Comparison of ENCODE assay signal across 22 cellular contexts in the genomic region with DNA sequence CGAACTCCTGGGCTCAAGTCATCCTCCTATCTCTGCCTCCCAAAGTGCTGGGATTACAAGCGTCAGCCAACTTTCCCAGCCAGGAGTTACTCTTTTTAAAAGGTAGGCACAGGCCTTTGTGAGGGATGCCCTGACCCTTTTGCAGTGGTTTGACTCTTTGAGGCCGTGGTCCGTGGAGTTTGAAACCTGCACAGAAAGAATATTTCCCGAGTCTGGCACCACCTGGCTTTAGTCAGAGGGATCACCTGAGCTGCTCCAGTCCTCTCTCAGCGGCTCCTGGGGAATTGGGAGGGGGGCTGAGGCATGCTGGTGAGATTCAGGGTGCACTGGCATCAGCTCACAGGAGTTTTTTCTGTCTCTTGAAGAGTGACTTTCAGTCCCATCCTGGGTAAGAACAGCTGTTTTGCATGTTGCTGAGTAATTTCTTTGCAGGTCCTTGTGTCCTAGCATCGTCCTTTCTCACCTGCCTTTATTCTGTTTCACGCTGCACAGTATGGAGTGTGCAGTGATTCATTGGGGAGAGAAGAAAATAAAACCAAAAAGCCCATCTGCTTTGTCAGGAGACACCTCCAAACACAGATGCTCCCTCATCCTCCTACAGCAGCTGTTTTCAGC.
A peak's percentile ranks its signal among the peaks of the same experiment; 100 is the strongest.
DNase-seq lines count a peak whose midpoint lies in the region; ATAC-seq and TF ChIP-seq lines count a peak whose summit lies in the region.
"Had no signal": no experiment of that assay in that cellular context is flagged by ENCODE, and none has a peak within 500 bp of the region (broad histone marks: within the 10 kb centered on the region; RNA-seq: fewer than 3 reads in every experiment).

No MANE protein-coding gene starts in this region.

- DNase-seq in activated CD4-positive, alpha-beta memory T cell treated with anti-CD3 and anti-CD28 coated beads for 36 hours: no peak
- DNase-seq in activated CD4-positive, alpha-beta memory T cell treated with anti-CD3 and anti-CD28 coated beads, Interleukin-2, amount 10 ng/mL, durations not matched to agents 7 days and 5 days: no peak
- DNase-seq in T-helper 17 cell (no peak), osteocyte (ENCODE audit: extremely low spot score, unreplicated experiment) (peak; percentile 46), mesenteric fat pad (ENCODE audit: low spot score) (no peak)
- DNase-seq: activated CD8-positive, alpha-beta T cell treated with anti-CD3 and anti-CD28 coated beads for 36 hours; activated T-cell treated with anti-CD3 and anti-CD28 coated beads, Interleukin-2, amount 50 U/mL, for 72 hours; central memory CD4-positive, alpha-beta T cell; effector CD4-positive, alpha-beta T cell; heart left ventricle; immature natural killer cell; NCI-H1436; NCI-H526 treated with DMSO at 0.1 percent for 48 hours; tibial artery had no signal

- no peaks in the 10 kb centered on the region for H3K9me3 Mint-ChIP-seq in activated CD4-positive, alpha-beta memory T cell treated with anti-CD3 and anti-CD28 coated beads for 36 hours
- H3K9me3 Mint-ChIP-seq in activated CD4-positive, alpha-beta memory T cell treated with anti-CD3 and anti-CD28 coated beads, Interleukin-2, amount 10 ng/mL, durations not matched to agents 7 days and 5 days: no peaks in the 10 kb centered on the region
- peaks cover 6% of the 10 kb centered on the region for H3K9me3 Mint-ChIP-seq in osteocyte (ENCODE audit: unreplicated experiment)
- H3K9me3 Mint-ChIP-seq: activated CD8-positive, alpha-beta T cell treated with anti-CD3 and anti-CD28 coated beads for 36 hours; activated T-cell treated with anti-CD3 and anti-CD28 coated beads, Interleukin-2, amount 50 U/mL, for 72 hours; immature natural killer cell; nephron had no signal

- TF ChIP-seq CTCF in osteocyte (IDR thresholded peaks at IDR 0.05): no peak

- peaks cover 57% of the 10 kb centered on the region for H3K4me1 Mint-ChIP-seq in activated CD4-positive, alpha-beta memory T cell treated with anti-CD3 and anti-CD28 coated beads for 36 hours (ENCODE audit: low read depth)
- H3K4me1 Mint-ChIP-seq in activated CD4-positive, alpha-beta memory T cell treated with anti-CD3 and anti-CD28 coated beads, Interleukin-2, amount 10 ng/mL, durations not matched to agents 7 days and 5 days: peaks cover 53% of the 10 kb centered on the region
- H3K4me1 Mint-ChIP-seq in T-helper 17 cell (peaks cover 42% of the 10 kb centered on the region), osteocyte (ENCODE audit: unreplicated experiment) (peaks cover 6% of the 10 kb centered on the region)

- CTCF ChIA-PET in activated CD4-positive, alpha-beta memory T cell treated with anti-CD3 and anti-CD28 coated beads for 36 hours (lab: Charles Lee): no interaction called here
- CTCF ChIA-PET in activated CD4-positive, alpha-beta memory T cell treated with anti-CD3 and anti-CD28 coated beads, Interleukin-2, amount 10 ng/mL, durations not matched to agents 7 days and 5 days (lab: Charles Lee): interaction anchor here (0.5 to 1.5 kb wide), 2 partner anchors 46 to 1388 kb away, joined by 3 to 4 read pairs; no protein-coding TSS in a partner anchor

- no peaks in the 10 kb centered on the region for H3K9me3 ChIP-seq in T-helper 17 cell (ENCODE audit: control insufficient read depth, low read length, poor library complexity, severe bottlenecking)
- H3K9me3 ChIP-seq: psoas muscle, tibial artery had no signal

- no peak overlapping the region for H3K4me3 Mint-ChIP-seq in activated CD4-positive, alpha-beta memory T cell treated with anti-CD3 and anti-CD28 coated beads for 36 hours
- no peak overlapping the region for H3K4me3 Mint-ChIP-seq in activated CD4-positive, alpha-beta memory T cell treated with anti-CD3 and anti-CD28 coated beads, Interleukin-2, amount 10 ng/mL, durations not matched to agents 7 days and 5 days
- H3K4me3 Mint-ChIP-seq in T-helper 17 cell (peak overlapping the region; percentile 9), osteocyte (ENCODE audit: unreplicated experiment) (no peak overlapping the region)
- H3K4me3 Mint-ChIP-seq: activated CD8-positive, alpha-beta T cell treated with anti-CD3 and anti-CD28 coated beads for 36 hours; immature natural killer cell; nephron had no signal

- POLR2A ChIA-PET in activated CD4-positive, alpha-beta memory T cell treated with anti-CD3 and anti-CD28 coated beads for 36 hours (lab: Charles Lee): no interaction called here
- POLR2A ChIA-PET in activated CD4-positive, alpha-beta memory T cell treated with anti-CD3 and anti-CD28 coated beads, Interleukin-2, amount 10 ng/mL, durations not matched to agents 7 days and 5 days (lab: Charles Lee): interaction anchor here (0.9 kb wide), 1 partner anchor 174 kb away, joined by 3 read pairs; no protein-coding TSS in a partner anchor

- peak; percentile 20 for TF ChIP-seq POLR2A in GM19099 (IDR thresholded peaks at IDR 0.05; ENCODE audit: extremely low read depth, insufficient read length, low read depth)

- H3K36me3 Mint-ChIP-seq in activated CD4-positive, alpha-beta memory T cell treated with anti-CD3 and anti-CD28 coated beads for 36 hours: no peaks in the 10 kb centered on the region
- H3K36me3 Mint-ChIP-seq in activated CD4-positive, alpha-beta memory T cell treated with anti-CD3 and anti-CD28 coated beads, Interleukin-2, amount 10 ng/mL, durations not matched to agents 7 days and 5 days (ENCODE audit: low read depth): no peaks in the 10 kb centered on the region
- H3K36me3 Mint-ChIP-seq in T-helper 17 cell (ENCODE audit: low read depth): peaks cover 5% of the 10 kb centered on the region
- H3K36me3 Mint-ChIP-seq in osteocyte (ENCODE audit: unreplicated experiment): peaks cover 3% of the 10 kb centered on the region

- ATAC-seq in T-helper 17 cell: no peak
- ATAC-seq in activated CD4-positive, CD25-positive, alpha-beta regulatory T cell treated with anti-CD3 and anti-CD28 coated beads, Interleukin-2, amount 50 U/mL, for 24 hours: no peak
- no peak for ATAC-seq in HG03280 (IDR thresholded peaks at IDR 0.05; ENCODE audit: unreplicated experiment)
- ATAC-seq: activated CD8-positive, alpha-beta T cell treated with anti-CD3 and anti-CD28 coated beads for 36 hours; HCT116; heart left ventricle; Panc1; psoas muscle; SK-N-SH treated with all-trans-retinoic acid at 6 μM for 48 hours had no signal

- H3K27ac Mint-ChIP-seq in activated CD4-positive, alpha-beta memory T cell treated with anti-CD3 and anti-CD28 coated beads for 36 hours: peak overlapping the region; percentile 94
- H3K27ac Mint-ChIP-seq in activated CD4-positive, alpha-beta memory T cell treated with anti-CD3 and anti-CD28 coated beads, Interleukin-2, amount 10 ng/mL, durations not matched to agents 7 days and 5 days: no peak overlapping the region
- H3K27ac Mint-ChIP-seq in T-helper 17 cell: peak overlapping the region; percentile 96
- no peak overlapping the region for H3K27ac Mint-ChIP-seq in osteocyte (ENCODE audit: unreplicated experiment)
- H3K27ac Mint-ChIP-seq: activated CD8-positive, alpha-beta T cell treated with anti-CD3 and anti-CD28 coated beads for 36 hours; activated T-cell treated with anti-CD3 and anti-CD28 coated beads, Interleukin-2, amount 50 U/mL, for 72 hours had no signal

- H3K27me3 Mint-ChIP-seq in activated CD4-positive, alpha-beta memory T cell treated with anti-CD3 and anti-CD28 coated beads for 36 hours: no peaks in the 10 kb centered on the region
- H3K27me3 Mint-ChIP-seq in activated CD4-positive, alpha-beta memory T cell treated with anti-CD3 and anti-CD28 coated beads, Interleukin-2, amount 10 ng/mL, durations not matched to agents 7 days and 5 days: no peaks in the 10 kb centered on the region
- no peaks in the 10 kb centered on the region for H3K27me3 Mint-ChIP-seq in T-helper 17 cell
- H3K27me3 Mint-ChIP-seq in osteocyte (ENCODE audit: unreplicated experiment): no peaks in the 10 kb centered on the region
- H3K27me3 Mint-ChIP-seq: activated CD8-positive, alpha-beta T cell treated with anti-CD3 and anti-CD28 coated beads for 36 hours had no signal

- intact Hi-C loops in activated CD4-positive, alpha-beta memory T cell treated with anti-CD3 and anti-CD28 coated beads for 36 hours (cut with micrococcal nuclease): loop anchor here (2.0 kb wide), 1 partner anchor 185 kb away; no protein-coding TSS in a partner anchor

Comparison
In these comparisons a context has a peak if more than half of its experiments do, and no peak if none do; other contexts are left out.
1. H3K27ac Mint-ChIP-seq: peak in activated CD4-positive, alpha-beta memory T cell treated with anti-CD3 and anti-CD28 coated beads for 36 hours (single experiment) and T-helper 17 cell (single experiment); none in activated CD4-positive, alpha-beta memory T cell treated with anti-CD3 and anti-CD28 coated beads, Interleukin-2, amount 10 ng/mL, durations not matched to agents 7 days and 5 days (single experiment) and osteocyte (single experiment).